Comparison of ENCODE assay signal across 1 cellular context in the genomic region with DNA sequence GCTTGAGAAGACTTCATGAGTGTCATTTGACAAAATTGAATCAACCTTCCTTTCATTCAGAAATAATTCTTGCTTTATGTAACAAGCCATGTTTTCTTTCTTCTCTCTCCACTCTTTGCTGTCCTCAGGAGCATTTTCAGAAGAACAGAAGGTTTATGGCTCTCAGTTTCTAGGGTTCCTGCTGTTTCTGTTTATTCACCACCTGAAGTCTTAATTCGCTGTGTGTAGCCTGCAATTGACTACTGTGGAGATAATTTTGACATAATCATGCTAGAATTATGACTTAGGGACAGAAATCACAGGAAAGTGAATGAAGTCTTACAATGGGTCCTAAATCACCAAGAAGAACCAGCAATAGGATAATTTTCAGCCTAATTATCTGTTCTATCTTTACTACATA.
A peak's percentile ranks its signal among the peaks of the same experiment; 100 is the strongest.
TF ChIP-seq lines count a peak whose summit lies in the region.

No MANE protein-coding gene starts in this region.

TF ChIP-seq in HEK293, 187 proteins besides CTCF, POLR2A, EP300 and RAD21 (continued from another document):
- TF ChIP-seq ZNF362 (tag by site-specific recombination; IDR thresholded peaks at IDR 0.05): no peak
- no peak for TF ChIP-seq ZBTB17 (tag by site-specific recombination; IDR thresholded peaks at IDR 0.05)
- no peak for TF ChIP-seq KLF17 (tag by site-specific recombination; IDR thresholded peaks at IDR 0.05)
- TF ChIP-seq ZNF521 (tag by site-specific recombination; IDR thresholded peaks at IDR 0.05): no peak
- no peak for TF ChIP-seq ZNF24 (tag by site-specific recombination; IDR thresholded peaks at IDR 0.05)
- no peak for TF ChIP-seq PBX3 (CRISPR knock-in tag; IDR thresholded peaks at IDR 0.05)
- TF ChIP-seq, protein P1, sequence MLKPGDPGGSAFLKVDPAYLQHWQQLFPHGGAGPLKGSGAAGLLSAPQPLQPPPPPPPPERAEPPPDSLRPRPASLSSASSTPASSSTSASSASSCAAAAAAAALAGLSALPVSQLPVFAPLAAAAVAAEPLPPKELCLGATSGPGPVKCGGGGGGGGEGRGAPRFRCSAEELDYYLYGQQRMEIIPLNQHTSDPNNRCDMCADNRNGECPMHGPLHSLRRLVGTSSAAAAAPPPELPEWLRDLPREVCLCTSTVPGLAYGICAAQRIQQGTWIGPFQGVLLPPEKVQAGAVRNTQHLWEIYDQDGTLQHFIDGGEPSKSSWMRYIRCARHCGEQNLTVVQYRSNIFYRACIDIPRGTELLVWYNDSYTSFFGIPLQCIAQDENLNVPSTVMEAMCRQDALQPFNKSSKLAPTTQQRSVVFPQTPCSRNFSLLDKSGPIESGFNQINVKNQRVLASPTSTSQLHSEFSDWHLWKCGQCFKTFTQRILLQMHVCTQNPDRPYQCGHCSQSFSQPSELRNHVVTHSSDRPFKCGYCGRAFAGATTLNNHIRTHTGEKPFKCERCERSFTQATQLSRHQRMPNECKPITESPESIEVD (tag by site-specific recombination; IDR thresholded peaks at IDR 0.05): peak; percentile 59
- no peak for TF ChIP-seq ZNF311 (tag by site-specific recombination; IDR thresholded peaks at IDR 0.05; ENCODE audit: borderline replicate concordance)
- TF ChIP-seq RBAK (tag by site-specific recombination; IDR thresholded peaks at IDR 0.05): no peak
- no peak for TF ChIP-seq ZNF558 (tag by site-specific recombination; IDR thresholded peaks at IDR 0.05)
- no peak for TF ChIP-seq ZNF623 (tag by site-specific recombination; IDR thresholded peaks at IDR 0.05)
- no peak for TF ChIP-seq ZNF561 (tag by site-specific recombination; IDR thresholded peaks at IDR 0.05; ENCODE audit: borderline replicate concordance)
- TF ChIP-seq TCF7L2 (IDR thresholded peaks at IDR 0.05; ENCODE audit: borderline replicate concordance, low read depth, low read length): no peak
- TF ChIP-seq FEZF1 (tag by site-specific recombination; IDR thresholded peaks at IDR 0.05): peak; percentile 62; the same call in 1 of the 2 replicates
- no peak for TF ChIP-seq ZNF670 (tag by site-specific recombination; IDR thresholded peaks at IDR 0.05; ENCODE audit: low read depth)
- TF ChIP-seq SALL2 (tag by site-specific recombination; IDR thresholded peaks at IDR 0.05; ENCODE audit: borderline replicate concordance): no peak
- no peak for TF ChIP-seq KLF10 (tag by site-specific recombination; IDR thresholded peaks at IDR 0.05)
- no peak for TF ChIP-seq ZNF239 (tag by site-specific recombination; IDR thresholded peaks at IDR 0.05)
- no peak for TF ChIP-seq SCRT1 (tag by site-specific recombination; IDR thresholded peaks at IDR 0.05; ENCODE audit: borderline replicate concordance)
- TF ChIP-seq ZNF843 (tag by site-specific recombination; IDR thresholded peaks at IDR 0.05): peak; percentile 20
- TF ChIP-seq, protein P2, sequence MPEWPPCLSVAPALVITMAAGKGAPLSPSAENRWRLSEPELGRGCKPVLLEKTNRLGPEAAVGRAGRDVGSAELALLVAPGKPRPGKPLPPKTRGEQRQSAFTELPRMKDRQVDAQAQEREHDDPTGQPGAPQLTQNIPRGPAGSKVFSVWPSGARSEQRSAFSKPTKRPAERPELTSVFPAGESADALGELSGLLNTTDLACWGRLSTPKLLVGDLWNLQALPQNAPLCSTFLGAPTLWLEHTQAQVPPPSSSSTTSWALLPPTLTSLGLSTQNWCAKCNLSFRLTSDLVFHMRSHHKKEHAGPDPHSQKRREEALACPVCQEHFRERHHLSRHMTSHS (tag by site-specific recombination; IDR thresholded peaks at IDR 0.05): 0 out of 2 replicates have a peak, but pooled peaks have one; percentile 19
- TF ChIP-seq, protein P3, sequence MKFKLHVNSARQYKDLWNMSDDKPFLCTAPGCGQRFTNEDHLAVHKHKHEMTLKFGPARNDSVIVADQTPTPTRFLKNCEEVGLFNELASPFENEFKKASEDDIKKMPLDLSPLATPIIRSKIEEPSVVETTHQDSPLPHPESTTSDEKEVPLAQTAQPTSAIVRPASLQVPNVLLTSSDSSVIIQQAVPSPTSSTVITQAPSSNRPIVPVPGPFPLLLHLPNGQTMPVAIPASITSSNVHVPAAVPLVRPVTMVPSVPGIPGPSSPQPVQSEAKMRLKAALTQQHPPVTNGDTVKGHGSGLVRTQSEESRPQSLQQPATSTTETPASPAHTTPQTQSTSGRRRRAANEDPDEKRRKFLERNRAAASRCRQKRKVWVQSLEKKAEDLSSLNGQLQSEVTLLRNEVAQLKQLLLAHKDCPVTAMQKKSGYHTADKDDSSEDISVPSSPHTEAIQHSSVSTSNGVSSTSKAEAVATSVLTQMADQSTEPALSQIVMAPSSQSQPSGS (tag by site-specific recombination; IDR thresholded peaks at IDR 0.05; ENCODE audit: low read depth): no peak
- no peak for TF ChIP-seq ZNF394 (tag by site-specific recombination; IDR thresholded peaks at IDR 0.05; ENCODE audit: borderline replicate concordance)
- peak; percentile 41; the same call in 1 of the 2 replicates for TF ChIP-seq IKZF3 (tag by site-specific recombination; IDR thresholded peaks at IDR 0.05)
- no peak for TF ChIP-seq ZBTB7A (tag by site-specific recombination; IDR thresholded peaks at IDR 0.05; ENCODE audit: low read depth)
- TF ChIP-seq, protein P4, sequence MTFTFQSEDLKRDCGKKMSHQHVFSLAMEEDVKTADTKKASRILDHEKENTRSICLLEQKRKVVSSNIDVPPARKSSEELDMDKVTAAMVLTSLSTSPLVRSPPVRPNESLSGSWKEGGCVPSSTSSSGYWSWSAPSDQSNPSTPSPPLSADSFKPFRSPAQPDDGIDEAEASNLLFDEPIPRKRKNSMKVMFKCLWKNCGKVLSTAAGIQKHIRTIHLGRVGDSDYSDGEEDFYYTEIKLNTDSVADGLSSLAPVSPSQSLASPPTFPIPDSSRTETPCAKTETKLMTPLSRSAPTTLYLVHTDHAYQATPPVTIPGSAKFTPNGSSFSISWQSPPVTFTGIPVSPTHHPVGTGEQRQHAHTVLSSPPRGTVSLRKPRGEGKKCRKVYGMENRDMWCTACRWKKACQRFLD (tag by site-specific recombination; IDR thresholded peaks at IDR 0.05): no peak
- no peak for TF ChIP-seq ZNF16 (tag by site-specific recombination; IDR thresholded peaks at IDR 0.05; ENCODE audit: low read depth)
- TF ChIP-seq ZNF280D (tag by site-specific recombination; IDR thresholded peaks at IDR 0.05): no peak
